15 cellular contexts compared by ENCODE assay signal in genomic region chr1:217369996-217370551, GRCh38.
A peak's percentile ranks its signal among the peaks of the same experiment; 100 is the strongest.
DNase-seq lines count a peak whose midpoint lies in the region; ATAC-seq and TF ChIP-seq lines count a peak whose summit lies in the region.
"Had no signal": no experiment of that assay in that cellular context is flagged by ENCODE, and none has a peak within 500 bp of the region (broad histone marks: within the 10 kb centered on the region; RNA-seq: fewer than 3 reads in every experiment).

No MANE protein-coding gene starts in this region.

- ATAC-seq in GM18502 (IDR thresholded peaks at IDR 0.05; ENCODE audit: poor library complexity, unreplicated experiment) (peak; percentile 11), GM21526 (IDR thresholded peaks at IDR 0.05; ENCODE audit: low FRiP score, unreplicated experiment) (peak; percentile 19), HG03521 (IDR thresholded peaks at IDR 0.05; ENCODE audit: unreplicated experiment) (peak; percentile 5)
- ATAC-seq: activated CD8-positive, alpha-beta T cell treated with anti-CD3 and anti-CD28 coated beads for 36 hours had no signal

- TF ChIP-seq CTCF in epithelial cell of esophagus (IDR thresholded peaks at IDR 0.05; ENCODE audit: insufficient read depth, low read depth, low read length, missing control alignments): no peak

- H3K4me3 ChIP-seq in epithelial cell of esophagus (ENCODE audit: low read length): no peak overlapping the region
- H3K4me3 ChIP-seq: colonic mucosa, tibial nerve had no signal

- DNase-seq in epithelial cell of esophagus (ENCODE audit: low read depth) (peak; percentile 73), D341Med (ENCODE audit: low spot score) (no peak), NCI-H2081 (lab: John Stamatoyannopoulos, UW) (no peak), DMS79 (lab: John Stamatoyannopoulos, UW) (no peak)
- no peak for DNase-seq in activated CD8-positive, alpha-beta memory T cell treated with anti-CD3 and anti-CD28 coated beads for 24 hours
- DNase-seq: activated CD8-positive, alpha-beta T cell treated with anti-CD3 and anti-CD28 coated beads for 36 hours; aorta; colonic mucosa; GF-D8; NCI-H1417 treated with DMSO at 0.1 percent for 48 hours; NCI-H2227 treated with DMSO at 0.1 percent for 48 hours had no signal
